ENCODE assay signal across 27 cellular contexts in the genomic region with DNA sequence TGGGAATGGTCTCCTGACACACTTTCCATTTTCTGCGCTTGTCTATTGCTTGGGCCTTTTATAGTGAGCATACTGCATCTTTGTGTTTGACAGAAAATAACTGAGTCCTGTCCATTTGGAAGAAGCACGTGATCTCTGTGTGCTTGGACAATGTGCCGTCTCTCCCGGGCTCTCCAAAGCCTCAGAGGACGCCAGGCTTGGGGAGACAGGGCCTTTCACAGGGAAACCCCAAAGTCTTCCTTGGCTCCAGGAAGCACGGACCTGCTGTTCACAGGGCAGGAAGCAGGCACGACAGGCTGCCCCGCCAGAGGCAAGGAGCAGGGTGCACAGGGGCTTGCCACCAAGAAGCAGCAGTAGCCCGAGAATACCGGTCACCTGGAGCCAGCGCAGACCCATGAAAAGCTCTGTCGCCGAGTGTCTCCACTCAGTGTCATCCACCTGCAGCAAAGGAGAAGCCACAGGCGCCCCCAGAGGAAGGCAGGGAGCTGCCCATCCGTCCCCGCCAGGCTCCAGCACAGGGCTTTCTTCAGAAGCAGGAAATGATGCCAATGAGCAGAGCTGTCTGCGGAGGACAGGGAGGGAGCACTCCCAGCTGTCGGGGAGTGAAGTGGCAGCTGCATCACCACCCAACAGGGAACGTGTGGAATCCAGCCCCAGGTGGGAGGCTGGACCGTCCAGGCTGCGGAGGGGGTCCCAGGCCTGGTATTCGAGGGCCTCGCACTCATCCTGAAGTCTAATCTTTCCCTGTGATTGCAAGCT.
DNase-seq lines count a peak whose midpoint lies in the region; ATAC-seq and TF ChIP-seq lines count a peak whose summit lies in the region.
"Had no signal": no experiment of that assay in that cellular context is flagged by ENCODE, and none has a peak within 500 bp of the region (broad histone marks: within the 10 kb centered on the region; RNA-seq: fewer than 3 reads in every experiment).

No MANE protein-coding gene starts in this region.

- H3K9ac ChIP-seq in neuronal stem cell (ENCODE audit: low read depth, low read length, poor library complexity), result peak overlapping the region; percentile 30

- no peak overlapping the region for H3K4ac ChIP-seq in neuronal stem cell (ENCODE audit: low read length)

- no peak overlapping the region for H3K27ac ChIP-seq in Panc1 (ENCODE audit: low read length)
- no peak overlapping the region for H3K27ac ChIP-seq in esophagus muscularis mucosa (replicated peaks in 1 of 4)
- no peak overlapping the region for H3K27ac ChIP-seq in neuronal stem cell (replicated peaks; ENCODE audit: low read length)
- H3K27ac ChIP-seq: gastrocnemius medialis, HL-60, ovary, sigmoid colon, SJCRH30 had no signal

- no peaks in the 10 kb centered on the region for H3K4me1 ChIP-seq in Panc1 (ENCODE audit: control insufficient read depth, insufficient read depth, low read length)
- H3K4me1 ChIP-seq in esophagus muscularis mucosa, result peaks cover 0 to 6% (median 0%) of the 10 kb centered on the region in 4 donors
- H3K4me1 ChIP-seq in neuronal stem cell (ENCODE audit: control insufficient read depth in 2 of 2, insufficient read depth in 1 of 2, low read depth in 1 of 2, low read length in 2 of 2), result peaks cover 0 to 5% of the 10 kb centered on the region in 2 donors
- H3K4me1 ChIP-seq: BE2C, gastrocnemius medialis, HAP-1, sigmoid colon had no signal

- H3K9me3 Mint-ChIP-seq in stimulated activated naive CD8-positive, alpha-beta T cell treated with anti-CD3 and anti-CD28 coated beads, Interleukin-15, amount 100 ng/mL, for 72 hours, result no peaks in the 10 kb centered on the region
- H3K9me3 Mint-ChIP-seq: activated naive CD8-positive, alpha-beta T cell treated with anti-CD3 and anti-CD28 coated beads for 36 hours; naive B cell had no signal

- H3K27me3 Mint-ChIP-seq in stimulated activated naive CD8-positive, alpha-beta T cell treated with anti-CD3 and anti-CD28 coated beads, Interleukin-15, amount 100 ng/mL, for 72 hours, result no peaks in the 10 kb centered on the region
- H3K27me3 Mint-ChIP-seq: activated naive CD8-positive, alpha-beta T cell treated with anti-CD3 and anti-CD28 coated beads for 36 hours; naive B cell had no signal

- no peak overlapping the region for H2AK5ac ChIP-seq in neuronal stem cell (ENCODE audit: low read depth, low read length)

- no peak for TF ChIP-seq POLR2A in esophagus muscularis mucosa (IDR thresholded peaks at IDR 0.05; ENCODE audit: low read depth)

- H3K79me1 ChIP-seq in neuronal stem cell (ENCODE audit: low read depth, low read length), result no peaks in the 10 kb centered on the region

- peak overlapping the region; percentile 60 for H3K14ac ChIP-seq in neuronal stem cell (ENCODE audit: low read length)

- H3K36me3 ChIP-seq in Panc1 (ENCODE audit: control insufficient read depth, insufficient read depth, low read length), result no peaks in the 10 kb centered on the region
- H3K36me3 ChIP-seq in esophagus muscularis mucosa, result peaks cover 0 to 72% (median 33%) of the 10 kb centered on the region in 4 donors
- H3K36me3 ChIP-seq in neuronal stem cell (replicated peaks in 1 of 2; ENCODE audit: control insufficient read depth in 2 of 2, insufficient read depth in 2 of 2, low read length in 2 of 2), result peaks cover 42 to 87% of the 10 kb centered on the region in 2 donors
- H3K36me3 ChIP-seq: gastrocnemius medialis, HAP-1, ovary, SJCRH30 had no signal

- CTCF ChIA-PET in Panc1 (lab: Charles Lee), result interaction anchor here (0.6 kb wide), 1 partner anchor 232 kb away, joined by 4 read pairs; no protein-coding TSS in a partner anchor

- TF ChIP-seq CTCF in Panc1 (IDR thresholded peaks at IDR 0.05), result no peak; the same call in 1 of the 2 replicates
- TF ChIP-seq CTCF in esophagus muscularis mucosa (IDR thresholded peaks at IDR 0.05), result no peak

- no peak for TF ChIP-seq EP300 in esophagus muscularis mucosa (IDR thresholded peaks at IDR 0.05)

- no TSS peak for BruUV-seq in Panc1 (replicated peaks; lab: Mats Ljungman, UMichigan)

- H3K27me3 ChIP-seq in Panc1 (ENCODE audit: control insufficient read depth, insufficient read depth, low read length), result no peaks in the 10 kb centered on the region
- no peaks in the 10 kb centered on the region for H3K27me3 ChIP-seq in esophagus muscularis mucosa
- no peaks in the 10 kb centered on the region for H3K27me3 ChIP-seq in neuronal stem cell (ENCODE audit: control insufficient read depth in 3 of 3, insufficient read depth in 3 of 3, low read depth in 1 of 3, low read length in 3 of 3)
- H3K27me3 ChIP-seq: BE2C, gastrocnemius medialis, ovary, sigmoid colon, SJCRH30 had no signal

- no peak overlapping the region for H2BK15ac ChIP-seq in neuronal stem cell (ENCODE audit: low read length)

- WGBS in esophagus muscularis mucosa, result 96% methylated on average over 8 of the region's 23 CpGs
- WGBS in neuronal stem cell (ENCODE audit: extremely low coverage in 2 of 2, insufficient read length in 2 of 2, insufficient replicate concordance in 1 of 2), 2 donors, result no CpG with 5 or more reads among the region's 23 CpGs

- peak; percentile 17; the same call in 1 of the 2 replicates for ATAC-seq in Panc1
- ATAC-seq in stimulated activated naive CD8-positive, alpha-beta T cell treated with anti-CD3 and anti-CD28 coated beads, Interleukin-15, amount 100 ng/mL, for 72 hours, result no peak
- ATAC-seq: gastrocnemius medialis had no signal

- peak overlapping the region in 1 of 2 donors; percentile 71 for H3K27ac Mint-ChIP-seq in stimulated activated naive CD8-positive, alpha-beta T cell treated with anti-CD3 and anti-CD28 coated beads, Interleukin-15, amount 100 ng/mL, for 72 hours
- H3K27ac Mint-ChIP-seq: activated naive CD8-positive, alpha-beta T cell treated with anti-CD3 and anti-CD28 coated beads for 36 hours; naive B cell had no signal

- H2AFZ ChIP-seq in neuronal stem cell (ENCODE audit: low read length), result no peak overlapping the region

- no peak overlapping the region for H3K18ac ChIP-seq in neuronal stem cell (ENCODE audit: low read length)

- H3K9me3 ChIP-seq in Panc1 (ENCODE audit: control insufficient read depth, insufficient read depth, low read depth, low read length) (no peaks in the 10 kb centered on the region), esophagus muscularis mucosa (no peaks in the 10 kb centered on the region), neuronal stem cell (replicated peaks in 1 of 2; ENCODE audit: control insufficient read depth in 2 of 2, insufficient read depth in 1 of 2, low read depth in 1 of 2, low read length in 2 of 2) (peaks cover 0 to 9% of the 10 kb centered on the region in 2 donors)
- H3K9me3 ChIP-seq: BE2C, gastrocnemius medialis, HAP-1, ovary, sigmoid colon, SJCRH30 had no signal

- no peaks in the 10 kb centered on the region for H3K4me1 Mint-ChIP-seq in stimulated activated naive CD8-positive, alpha-beta T cell treated with anti-CD3 and anti-CD28 coated beads, Interleukin-15, amount 100 ng/mL, for 72 hours
- H3K4me1 Mint-ChIP-seq: activated naive CD8-positive, alpha-beta T cell treated with anti-CD3 and anti-CD28 coated beads for 36 hours had no signal

- in situ Hi-C loops in Panc1 (cut with HindIII; ENCODE audit: low pct_unique_long_range_greater_than_20kb, low sequenced_read_pairs), result no loop called here

- H2BK5ac ChIP-seq in neuronal stem cell (ENCODE audit: low read length), result no peak overlapping the region

- H4K91ac ChIP-seq in neuronal stem cell (ENCODE audit: low read depth, low read length, poor library complexity), result no peak overlapping the region

- H2BK120ac ChIP-seq in neuronal stem cell (ENCODE audit: low read depth, low read length), result no peak overlapping the region

- POLR2A ChIA-PET in Panc1 (lab: Charles Lee), result no interaction called here

- H3K4me3 ChIP-seq in Panc1 (ENCODE audit: low read depth in 2 of 2, low read length in 2 of 2), result no peak overlapping the region
- H3K4me3 ChIP-seq in esophagus muscularis mucosa, result no peak overlapping the region
- H3K4me3 ChIP-seq in neuronal stem cell (ENCODE audit: low read length in 2 of 2), result no peak overlapping the region
- H3K4me3 ChIP-seq: gastrocnemius medialis, HAP-1, ovary, sigmoid colon, SJCRH30 had no signal

- H4K8ac ChIP-seq in neuronal stem cell (ENCODE audit: low read depth, low read length), result peak overlapping the region; percentile 98

- intact Hi-C loops in Panc1 (cut with micrococcal nuclease; ENCODE audit: unreplicated experiment), result no loop called here
- intact Hi-C loops in esophagus muscularis mucosa (cut with DNase I), result no loop called here

- peak overlapping the region; percentile 44 for H3K23ac ChIP-seq in neuronal stem cell (ENCODE audit: low read depth, low read length, poor library complexity)

- H2BK12ac ChIP-seq in neuronal stem cell (ENCODE audit: low read length), result no peak overlapping the region

- DNase-seq in NCI-H510A treated with DMSO at 0.1 percent for 48 hours (lab: John Stamatoyannopoulos, UW), result peak; percentile 5
- no peak for DNase-seq in NCI-H510A (lab: John Stamatoyannopoulos, UW)
- no peak for DNase-seq in Panc1 (ENCODE audit: low read depth, low spot score)
- peak; percentile 77 for DNase-seq in esophagus muscularis mucosa (ENCODE audit: extremely low spot score)
- DNase-seq in neuronal stem cell (ENCODE audit: low spot score), result no peak
- no peak for DNase-seq in NCI-H1436 treated with DMSO at 0.1 percent for 48 hours (lab: John Stamatoyannopoulos, UW)
- DNase-seq in stimulated activated naive CD8-positive, alpha-beta T cell treated with anti-CD3 and anti-CD28 coated beads, Interleukin-15, amount 100 ng/mL, for 72 hours, result no peak
- DNase-seq in NCI-H2081 treated with DMSO at 0.1 percent for 48 hours (lab: John Stamatoyannopoulos, UW), result no peak
- DNase-seq: activated CD4-positive, alpha-beta T cell treated with anti-CD3 and anti-CD28 coated beads for 4 hours; activated naive CD8-positive, alpha-beta T cell treated with anti-CD3 and anti-CD28 coated beads for 36 hours; COR-L47; effector CD4-positive, alpha-beta T cell; gastrocnemius medialis; kidney glomerular epithelial cell; naive B cell; NCI-H1092 treated with DMSO at 0.1 percent for 48 hours; NCI-H2107; NCI-H774; OCI-M1; ovary; sigmoid colon; stimulated activated CD4-positive, alpha-beta T cell treated with anti-CD3 and anti-CD28 coated beads, Interleukin-15, amount 100 ng/mL, for 24 hours; T-helper 1 cell had no signal

- no peak overlapping the region for H3K4me2 ChIP-seq in neuronal stem cell (ENCODE audit: insufficient read depth, low read length, poor library complexity, severe bottlenecking)

- H3K4me3 Mint-ChIP-seq in stimulated activated naive CD8-positive, alpha-beta T cell treated with anti-CD3 and anti-CD28 coated beads, Interleukin-15, amount 100 ng/mL, for 72 hours, result no peak overlapping the region
- H3K4me3 Mint-ChIP-seq: activated naive CD8-positive, alpha-beta T cell treated with anti-CD3 and anti-CD28 coated beads for 36 hours; naive B cell had no signal

Comparison
In these comparisons a context has a peak if more than half of its experiments do, and no peak if none do; other contexts are left out.
1. DNase-seq: peak in NCI-H510A treated with DMSO at 0.1 percent for 48 hours (single experiment) and esophagus muscularis mucosa (single experiment); none in NCI-H510A (single experiment), Panc1 (single experiment), neuronal stem cell (single experiment), NCI-H1436 treated with DMSO at 0.1 percent for 48 hours (single experiment), stimulated activated naive CD8-positive, alpha-beta T cell treated with anti-CD3 and anti-CD28 coated beads, Interleukin-15, amount 100 ng/mL, for 72 hours (0 of 2) and NCI-H2081 treated with DMSO at 0.1 percent for 48 hours (single experiment).